In genomic region chr17:67208232-67208631, GRCh38 we compare ENCODE assay signal across 16 cellular contexts. TPM values are rescaled to one million over a fixed set of nuclear protein-coding genes. Genes with fewer than 3 reads are reported as not detected.
DNase-seq lines count a peak whose midpoint lies in the region; ATAC-seq, FAIRE-seq and TF ChIP-seq lines count a peak whose summit lies in the region.
"Had no signal": no experiment of that assay in that cellular context is flagged by ENCODE, and none has a peak within 500 bp of the region (broad histone marks: within the 10 kb centered on the region; RNA-seq: fewer than 3 reads in every experiment).

No MANE protein-coding gene starts in this region.

- no peak overlapping the region for H2BK15ac ChIP-seq in mesenchymal stem cell (ENCODE audit: low read depth, poor library complexity, severe bottlenecking)

- H3K4me2 ChIP-seq in mesenchymal stem cell (ENCODE audit: low read length, poor library complexity, severe bottlenecking), result no peak overlapping the region
- H3K4me2 ChIP-seq: A549 had no signal

- DNase-seq in HTR-8/SVneo (ENCODE audit: insufficient read length, low spot score) (no peak), T-cell (no peak), osteocyte (ENCODE audit: extremely low spot score, unreplicated experiment) (no peak), cerebellum (ENCODE audit: low spot score) (no peak), mesenchymal stem cell (no peak), nucleus accumbens (lab: John Stamatoyannopoulos, UW) (no peak)
- no peak for DNase-seq in effector memory CD8-positive, alpha-beta T cell
- DNase-seq: BE2C, COR-L47, GF-D8 had no signal

- H2BK120ac ChIP-seq in mesenchymal stem cell (ENCODE audit: low read depth, low read length), result no peak overlapping the region

- no peak for TF ChIP-seq CTCF in osteocyte (IDR thresholded peaks at IDR 0.05)

- peak; percentile 51 for FAIRE-seq in HTR-8/SVneo (lab: Jason Lieb, UNC)
- FAIRE-seq: A549, D721Med, H1 had no signal

- no peak overlapping the region for H3K18ac ChIP-seq in mesenchymal stem cell (ENCODE audit: low read depth in 1 of 2, low read length in 2 of 2)

- H3K9me3 Mint-ChIP-seq in T-cell, result no peaks in the 10 kb centered on the region
- no peaks in the 10 kb centered on the region for H3K9me3 Mint-ChIP-seq in effector memory CD8-positive, alpha-beta T cell
- no peaks in the 10 kb centered on the region for H3K9me3 Mint-ChIP-seq in osteocyte (ENCODE audit: unreplicated experiment)
- H3K9me3 Mint-ChIP-seq: CD4-positive, alpha-beta memory T cell had no signal

- H2BK12ac ChIP-seq in mesenchymal stem cell (ENCODE audit: low read length in 2 of 2), result no peak overlapping the region

- H3K4me1 Mint-ChIP-seq in T-cell (peaks cover 34 to 52% (median 52%) of the 10 kb centered on the region in 3 donors), osteocyte (ENCODE audit: unreplicated experiment) (peaks cover 32% of the 10 kb centered on the region)
- H3K4me1 Mint-ChIP-seq in effector memory CD8-positive, alpha-beta T cell (ENCODE audit: low read depth in 2 of 2), result peaks cover 22 to 52% of the 10 kb centered on the region in 2 donors

- no peak overlapping the region for H4K91ac ChIP-seq in mesenchymal stem cell (ENCODE audit: low read length)

- WGBS in mesenchymal stem cell, result 100% methylated on average over 1 of the region's 4 CpGs

- no peaks in the 10 kb centered on the region for H3K9me3 ChIP-seq in mesenchymal stem cell (ENCODE audit: control insufficient read depth, low read length)
- H3K9me3 ChIP-seq: A549, BE2C, HAP-1 had no signal

- no peak overlapping the region for H2BK5ac ChIP-seq in mesenchymal stem cell (ENCODE audit: low read depth, low read length, poor library complexity, severe bottlenecking)

- POLR2A ChIA-PET in T-cell (lab: Charles Lee), result no interaction called here

- H3K4me3 Mint-ChIP-seq in T-cell (peak overlapping the region in 1 of 3 donors; percentile 19), osteocyte (ENCODE audit: unreplicated experiment) (no peak overlapping the region)
- peak overlapping the region in 1 of 2 donors; percentile 27 for H3K4me3 Mint-ChIP-seq in effector memory CD8-positive, alpha-beta T cell

- no peaks in the 10 kb centered on the region for H3K27me3 ChIP-seq in mesenchymal stem cell (ENCODE audit: control insufficient read depth in 1 of 2, insufficient read depth in 1 of 2, low read length in 2 of 2)
- H3K27me3 ChIP-seq: BE2C had no signal

- CTCF ChIA-PET in T-cell (lab: Charles Lee), result interaction anchor here in 1 of 2 donors (1.5 kb wide), 1 partner anchor 14 kb away, joined by 4 read pairs; no protein-coding TSS in a partner anchor

- no peak overlapping the region for H2AFZ ChIP-seq in mesenchymal stem cell (ENCODE audit: low read depth, low read length)

- H3K27me3 Mint-ChIP-seq in T-cell (no peaks in the 10 kb centered on the region), osteocyte (ENCODE audit: unreplicated experiment) (no peaks in the 10 kb centered on the region)
- no peaks in the 10 kb centered on the region for H3K27me3 Mint-ChIP-seq in effector memory CD8-positive, alpha-beta T cell
- H3K27me3 Mint-ChIP-seq: CD4-positive, alpha-beta memory T cell had no signal

- no peak for ATAC-seq in T-cell (replicated peaks in 1 of 4)
- peak; percentile 69 for ATAC-seq in effector memory CD8-positive, alpha-beta T cell (replicated peaks)
- ATAC-seq: A549 had no signal

- no peak overlapping the region for H3K4ac ChIP-seq in mesenchymal stem cell (ENCODE audit: low read depth in 1 of 2, low read length in 2 of 2)

- H3K23ac ChIP-seq in mesenchymal stem cell (ENCODE audit: low read length in 2 of 2), result no peak overlapping the region

- H3K79me1 ChIP-seq in mesenchymal stem cell (replicated peaks; ENCODE audit: low read length, poor library complexity, severe bottlenecking), result peaks cover 10% of the 10 kb centered on the region

- H2AK5ac ChIP-seq in mesenchymal stem cell (ENCODE audit: low read length, severe bottlenecking), result no peak overlapping the region

- H3K4me3 ChIP-seq in mesenchymal stem cell (ENCODE audit: insufficient read depth in 1 of 2, low read depth in 1 of 2, low read length in 2 of 2), result no peak overlapping the region
- H3K4me3 ChIP-seq: A549, HAP-1 had no signal

- peaks cover under 1 to 12% of the 10 kb centered on the region in 2 experiments for H3K36me3 ChIP-seq in mesenchymal stem cell (ENCODE audit: control insufficient read depth in 1 of 2, insufficient read depth in 2 of 2, low read depth in 1 of 2, low read length in 2 of 2)

- no peak overlapping the region for H3K27ac ChIP-seq in mesenchymal stem cell (ENCODE audit: low read length, poor library complexity, severe bottlenecking)
- H3K27ac ChIP-seq: A549, C4-2B had no signal

- H3K4me1 ChIP-seq in mesenchymal stem cell (ENCODE audit: control insufficient read depth, insufficient read depth, low read depth, low read length), result peaks cover 2% of the 10 kb centered on the region

- H3K27ac Mint-ChIP-seq in T-cell, result peak overlapping the region; percentile 45 to 52
- peak overlapping the region; percentile 80 to 81 for H3K27ac Mint-ChIP-seq in effector memory CD8-positive, alpha-beta T cell
- peak overlapping the region; percentile 58 for H3K27ac Mint-ChIP-seq in osteocyte (ENCODE audit: unreplicated experiment)

- no peak overlapping the region for H4K8ac ChIP-seq in mesenchymal stem cell (ENCODE audit: low read length)

- H3K9ac ChIP-seq in mesenchymal stem cell (ENCODE audit: low read length), result no peak overlapping the region

- no peak overlapping the region for H3K14ac ChIP-seq in mesenchymal stem cell (ENCODE audit: low read length in 2 of 2)

- H3K36me3 Mint-ChIP-seq in T-cell, result peaks cover 25% of the 10 kb centered on the region
- peaks cover 41% of the 10 kb centered on the region for H3K36me3 Mint-ChIP-seq in effector memory CD8-positive, alpha-beta T cell (ENCODE audit: insufficient read depth)
- H3K36me3 Mint-ChIP-seq in osteocyte (ENCODE audit: unreplicated experiment), result peaks cover 10% of the 10 kb centered on the region

RNA-seq across cellular contexts. Expression of gene HELZ, which starts 36.8 kb away (rescaled TPM):
- total RNA-seq in T-cell (100 to 1,000 TPM in 2 of 5 donors, 10 to 100 TPM in 3; 76.0 to 115 (median 91.6) TPM), osteocyte (63.5 and 70.5 TPM in 2 replicates), cerebellum (81.6 TPM)
- 12.8 TPM for polyA plus RNA-seq in mesenchymal stem cell (2013, experiment 1 of 2)
- 12.1 TPM for polyA plus RNA-seq in mesenchymal stem cell (2013, experiment 2 of 2)
